In genomic region chr3:169744332-169745054, GRCh38 we compare ENCODE assay signal across 10 cellular contexts. TPM values are rescaled to one million over a fixed set of nuclear protein-coding genes. Genes with fewer than 3 reads are reported as not detected.
DNase-seq lines count a peak whose midpoint lies in the region; ATAC-seq and TF ChIP-seq lines count a peak whose summit lies in the region.
"Had no signal": no experiment of that assay in that cellular context is flagged by ENCODE, and none has a peak within 500 bp of the region (broad histone marks: within the 10 kb centered on the region; RNA-seq: fewer than 3 reads in every experiment).

No MANE protein-coding gene starts in this region.

- H3K79me2 ChIP-seq in OCI-LY1 (ENCODE audit: insufficient read depth, low read length): no peaks in the 10 kb centered on the region

- H4K20me1 ChIP-seq in OCI-LY1 (ENCODE audit: insufficient read depth, low read length): no peaks in the 10 kb centered on the region

- H3K4me1 Mint-ChIP-seq in activated naive CD4-positive, alpha-beta T cell treated with anti-CD3 and anti-CD28 coated beads for 36 hours (ENCODE audit: low read depth): peaks cover 14% of the 10 kb centered on the region

- H3F3A ChIP-seq in OCI-LY1 (ENCODE audit: insufficient read depth, low read length): no peaks in the 10 kb centered on the region

- H3K36me3 ChIP-seq in OCI-LY1 (ENCODE audit: insufficient read depth, low read length) (no peaks in the 10 kb centered on the region), stomach (no peaks in the 10 kb centered on the region)

- no peak for TF ChIP-seq EP300 in stomach (IDR thresholded peaks at IDR 0.05)

- H3K9me2 ChIP-seq in OCI-LY1 (ENCODE audit: low read depth, low read length): no peaks in the 10 kb centered on the region

- H3K9me3 ChIP-seq in OCI-LY1 (ENCODE audit: low read length) (no peaks in the 10 kb centered on the region), stomach (no peaks in the 10 kb centered on the region)

- H3K4me3 Mint-ChIP-seq in activated naive CD4-positive, alpha-beta T cell treated with anti-CD3 and anti-CD28 coated beads for 36 hours: no peak overlapping the region
- H3K4me3 Mint-ChIP-seq: CD14-positive monocyte had no signal

- H3K27me3 ChIP-seq in OCI-LY1 (ENCODE audit: insufficient read depth, low read length): peaks cover 9% of the 10 kb centered on the region
- H3K27me3 ChIP-seq in stomach: no peaks in the 10 kb centered on the region

- no peaks in the 10 kb centered on the region for H3K36me3 Mint-ChIP-seq in activated naive CD4-positive, alpha-beta T cell treated with anti-CD3 and anti-CD28 coated beads for 36 hours (ENCODE audit: low read depth)
- H3K36me3 Mint-ChIP-seq: CD14-positive monocyte had no signal

- H3K27ac ChIP-seq in OCI-LY1 (ENCODE audit: low read depth, low read length, poor library complexity, severe bottlenecking) (no peak overlapping the region), stomach (no peak overlapping the region)

- TF ChIP-seq CTCF in OCI-LY1 (IDR thresholded peaks at IDR 0.05; ENCODE audit: low read length) (peak; percentile 72), epithelial cell of proximal tubule (conservative IDR thresholded peaks at IDR 0.05; ENCODE audit: low read depth, low read length) (peak; percentile 57), stomach (IDR thresholded peaks at IDR 0.05) (peak in 4 of 7 experiments; percentile 13 to 55 (median 37))

- ATAC-seq in HG03045 (IDR thresholded peaks at IDR 0.05; ENCODE audit: unreplicated experiment) (no peak), HG03280 (IDR thresholded peaks at IDR 0.05; ENCODE audit: unreplicated experiment) (no peak)

- H3K4me2 ChIP-seq in OCI-LY1 (ENCODE audit: low read length): no peak overlapping the region

- no peaks in the 10 kb centered on the region for H3K9me3 Mint-ChIP-seq in activated naive CD4-positive, alpha-beta T cell treated with anti-CD3 and anti-CD28 coated beads for 36 hours
- H3K9me3 Mint-ChIP-seq: CD14-positive monocyte had no signal

- DNase-seq in NCI-H510A treated with DMSO at 0.1 percent for 48 hours (lab: John Stamatoyannopoulos, UW) (peak; percentile 20), NCI-H510A (lab: John Stamatoyannopoulos, UW) (no peak), epithelial cell of proximal tubule (ENCODE audit: low read depth) (no peak), stomach (no peak)
- no peak for DNase-seq in activated naive CD4-positive, alpha-beta T cell treated with anti-CD3 and anti-CD28 coated beads for 36 hours
- DNase-seq: T-helper 1 cell had no signal

- intact Hi-C loops in stomach (cut with DNase I; ENCODE audit: low total_unique reads): no loop called here
- intact Hi-C loops in activated naive CD4-positive, alpha-beta T cell treated with anti-CD3 and anti-CD28 coated beads for 36 hours (cut with micrococcal nuclease): loop anchor here (1.0 to 5.0 kb wide), 5 partner anchors 77 to 1697 kb away; no protein-coding TSS in a partner anchor

- H3K4me1 ChIP-seq in OCI-LY1 (ENCODE audit: insufficient read depth, low read length, severe bottlenecking) (no peaks in the 10 kb centered on the region), stomach (peaks cover 0 to 17% (median 10%) of the 10 kb centered on the region in 4 donors)

- H2AFZ ChIP-seq in OCI-LY1 (ENCODE audit: low read length): no peak overlapping the region

- WGBS in stomach, 5 donors: 0 to 79% (median 46%) methylated on average over 1 of the region's 1 CpG

- no peak overlapping the region for H3K9ac ChIP-seq in OCI-LY1 (ENCODE audit: low read length)

- TF ChIP-seq POLR2A in stomach (IDR thresholded peaks at IDR 0.05): no peak

- no peak overlapping the region for H3K27ac Mint-ChIP-seq in activated naive CD4-positive, alpha-beta T cell treated with anti-CD3 and anti-CD28 coated beads for 36 hours
- H3K27ac Mint-ChIP-seq: CD14-positive monocyte had no signal

- H3K4me3 ChIP-seq in OCI-LY1 (ENCODE audit: low read depth, low read length, poor library complexity, severe bottlenecking) (no peak overlapping the region), epithelial cell of proximal tubule (ENCODE audit: low read depth, low read length) (no peak overlapping the region), stomach (no peak overlapping the region)

- CTCF ChIA-PET in activated naive CD4-positive, alpha-beta T cell treated with anti-CD3 and anti-CD28 coated beads for 36 hours (lab: Charles Lee): interaction anchor here (0.6 to 2.0 kb wide), 16 partner anchors 10 to 1045 kb away, joined by 3 to 8 read pairs (median 4); no protein-coding TSS in a partner anchor

- peaks cover 16% of the 10 kb centered on the region for H3K27me3 Mint-ChIP-seq in activated naive CD4-positive, alpha-beta T cell treated with anti-CD3 and anti-CD28 coated beads for 36 hours (ENCODE audit: low read depth)

RNA-seq across cellular contexts. Expression of gene TERC, which starts 20.4 kb away (rescaled TPM):
- total RNA-seq in epithelial cell of proximal tubule (196 and 307 TPM in 2 replicates), stomach (100 to 1,000 TPM; 107 to 717 (median 249) TPM)
- not detected for polyA plus RNA-seq in stomach
- 10 to 100 TPM; 16.0 to 20.4 TPM for total RNA-seq in activated naive CD4-positive, alpha-beta T cell treated with anti-CD3 and anti-CD28 coated beads for 36 hours

RNA-seq across cellular contexts. Expression of gene ACTRT3, which starts 24.9 kb away (rescaled TPM):
- 2.6 and 3.8 TPM in 2 replicates for total RNA-seq in epithelial cell of proximal tubule
- 1 to 10 TPM in 2 of 5 donors, under 1 TPM in 1, not detected in 2; 0.45 to 2.2 (median 1.4) TPM for total RNA-seq in stomach
- 1 to 10 TPM in 2 of 3 donors, under 1 TPM in 1; 0.76 to 1.6 (median 1.1) TPM for polyA plus RNA-seq in stomach
- under 1 TPM in 1 of 2 experiments, not detected in 1; 0.30 TPM for total RNA-seq in activated naive CD4-positive, alpha-beta T cell treated with anti-CD3 and anti-CD28 coated beads for 36 hours

RNA-seq across cellular contexts. Expression of gene MYNN, which starts 28.7 kb away (rescaled TPM):
- 10.9 and 17.6 TPM in 2 replicates for total RNA-seq in epithelial cell of proximal tubule
- total RNA-seq in stomach: 100 to 1,000 TPM in 1 of 5 donors, 10 to 100 TPM in 4; 11.3 to 136 (median 24.5) TPM
- polyA plus RNA-seq in stomach: 10 to 100 TPM in 1 of 3 donors, 1 to 10 TPM in 2; 6.8 to 14.8 (median 7.2) TPM
- 10 to 100 TPM; 12.0 to 13.5 TPM for total RNA-seq in activated naive CD4-positive, alpha-beta T cell treated with anti-CD3 and anti-CD28 coated beads for 36 hours
